In the genomic region with DNA sequence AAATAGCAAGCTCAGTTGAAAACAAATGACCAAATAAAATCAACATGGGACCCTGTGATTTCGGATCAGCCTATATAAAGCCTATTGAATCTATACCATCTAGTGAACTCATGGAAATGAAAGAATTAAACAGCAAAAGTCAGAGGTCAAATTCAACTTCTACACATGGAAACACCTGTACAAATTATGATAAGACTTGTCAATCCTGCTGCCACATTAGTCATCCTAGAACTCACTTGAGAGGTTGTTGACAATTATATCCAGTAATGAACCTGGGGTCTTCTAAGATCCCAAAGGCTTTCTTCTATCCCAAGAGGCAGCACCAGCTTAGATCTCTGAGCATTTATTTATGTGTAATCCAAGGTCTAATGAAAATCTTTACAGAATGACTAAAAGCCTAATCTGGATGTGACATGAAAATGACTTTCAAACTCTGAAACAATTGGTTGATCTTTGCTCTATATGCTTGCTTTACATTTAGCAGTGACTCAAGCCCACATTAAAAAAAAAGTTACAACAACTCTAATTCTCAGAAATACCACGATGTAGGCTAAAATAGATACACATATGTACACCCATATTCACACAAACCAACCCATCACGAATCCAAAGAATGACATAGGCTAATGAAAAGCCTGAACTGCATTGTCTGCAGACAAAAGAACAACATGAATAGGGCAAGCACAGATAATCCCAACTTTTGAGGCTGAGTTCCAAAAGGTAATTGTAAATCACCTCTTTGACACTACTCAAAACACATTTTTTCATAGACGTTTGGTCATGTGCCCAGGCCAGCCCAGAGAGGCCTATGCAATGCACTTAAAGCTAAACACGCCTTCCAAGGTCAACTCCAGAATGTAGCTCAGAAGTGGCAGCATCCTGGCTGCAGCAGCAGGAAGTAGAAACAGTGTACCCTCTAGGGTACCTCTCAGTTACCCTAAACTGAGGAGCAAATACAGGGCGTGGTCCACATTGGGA, we compare ENCODE assay signal across 10 cellular contexts. TPM values are rescaled to one million over a fixed set of nuclear protein-coding genes. Genes with fewer than 3 reads are reported as not detected.
DNase-seq lines count a peak whose midpoint lies in the region; ATAC-seq lines count a peak whose summit lies in the region.
"Had no signal": no experiment of that assay in that cellular context is flagged by ENCODE, and none has a peak within 500 bp of the region (broad histone marks: within the 10 kb centered on the region; RNA-seq: fewer than 3 reads in every experiment).

No MANE protein-coding gene starts in this region.

- H3K36me3 Mint-ChIP-seq in activated naive CD4-positive, alpha-beta T cell treated with anti-CD3 and anti-CD28 coated beads, Interleukin-2, amount 50 U/mL, for 72 hours: peaks cover 0 to 15% of the 10 kb centered on the region in 2 donors
- no peaks in the 10 kb centered on the region for H3K36me3 Mint-ChIP-seq in natural killer cell treated with Interleukin-12 subunit alpha and Interleukin-12 subunit beta and Interleukin-15 and Interleukin-18, amount 100 ng/mL, for 72 hours

- H3K4me3 Mint-ChIP-seq in natural killer cell treated with Interleukin-12 subunit alpha and Interleukin-12 subunit beta and Interleukin-15 and Interleukin-18, amount 100 ng/mL, for 72 hours: peak overlapping the region; percentile 62

- no peaks in the 10 kb centered on the region for H3K27me3 Mint-ChIP-seq in natural killer cell treated with Interleukin-12 subunit alpha and Interleukin-12 subunit beta and Interleukin-15 and Interleukin-18, amount 100 ng/mL, for 72 hours

- no peak for DNase-seq in activated CD4-positive, CD25-positive, alpha-beta regulatory T cell treated with anti-CD3 and anti-CD28 coated beads, Interleukin-2, amount 50 U/mL, for 72 hours
- DNase-seq in KBM-7: peak; percentile 37
- DNase-seq in activated naive CD4-positive, alpha-beta T cell treated with anti-CD3 and anti-CD28 coated beads, Interleukin-2, amount 50 U/mL, for 72 hours (ENCODE audit: low spot score in 2 of 2): no peak
- DNase-seq in natural killer cell treated with Interleukin-12 subunit alpha and Interleukin-12 subunit beta and Interleukin-15 and Interleukin-18, amount 100 ng/mL, for 72 hours (ENCODE audit: low spot score): no peak
- no peak for DNase-seq in activated gamma-delta T cell (lab: John Stamatoyannopoulos, UW)
- no peak for DNase-seq in SHP77 treated with DMSO at 0.1 percent for 48 hours (lab: John Stamatoyannopoulos, UW)
- no peak for DNase-seq in activated gamma-delta T cell treated with Interleukin-2 at 50 U/mL for 16 hours
- DNase-seq: EL, NCI-H774 had no signal

- peak overlapping the region; percentile 82 to 84 for H3K27ac Mint-ChIP-seq in activated naive CD4-positive, alpha-beta T cell treated with anti-CD3 and anti-CD28 coated beads, Interleukin-2, amount 50 U/mL, for 72 hours
- H3K27ac Mint-ChIP-seq in natural killer cell treated with Interleukin-12 subunit alpha and Interleukin-12 subunit beta and Interleukin-15 and Interleukin-18, amount 100 ng/mL, for 72 hours: peak overlapping the region; percentile 81 to 87

- peak; percentile 83 for ATAC-seq in activated CD4-positive, CD25-positive, alpha-beta regulatory T cell treated with anti-CD3 and anti-CD28 coated beads, Interleukin-2, amount 50 U/mL, for 24 hours
- peak; percentile 63 to 91 for ATAC-seq in activated naive CD4-positive, alpha-beta T cell treated with anti-CD3 and anti-CD28 coated beads, Interleukin-2, amount 50 U/mL, for 72 hours
- peak; percentile 81 to 85 for ATAC-seq in natural killer cell treated with Interleukin-12 subunit alpha and Interleukin-12 subunit beta and Interleukin-15 and Interleukin-18, amount 100 ng/mL, for 72 hours

- no peaks in the 10 kb centered on the region for H3K9me3 Mint-ChIP-seq in activated naive CD4-positive, alpha-beta T cell treated with anti-CD3 and anti-CD28 coated beads, Interleukin-2, amount 50 U/mL, for 72 hours
- no peaks in the 10 kb centered on the region for H3K9me3 Mint-ChIP-seq in natural killer cell treated with Interleukin-12 subunit alpha and Interleukin-12 subunit beta and Interleukin-15 and Interleukin-18, amount 100 ng/mL, for 72 hours

- in situ Hi-C loops in KBM-7 (cut with MboI; ENCODE audit: low pct_unique_long_range_greater_than_20kb, low sequenced_read_pairs): no loop called here

- peaks cover 71 to 90% of the 10 kb centered on the region in 2 donors for H3K4me1 Mint-ChIP-seq in natural killer cell treated with Interleukin-12 subunit alpha and Interleukin-12 subunit beta and Interleukin-15 and Interleukin-18, amount 100 ng/mL, for 72 hours (ENCODE audit: low read depth in 2 of 2)

RNA-seq across cellular contexts. Expression of gene OSBPL3, which starts 59.0 kb away (rescaled TPM):
- 10 to 100 TPM; 42.2 to 52.0 TPM for total RNA-seq in activated naive CD4-positive, alpha-beta T cell treated with anti-CD3 and anti-CD28 coated beads, Interleukin-2, amount 50 U/mL, for 72 hours
- total RNA-seq in natural killer cell treated with Interleukin-12 subunit alpha and Interleukin-12 subunit beta and Interleukin-15 and Interleukin-18, amount 100 ng/mL, for 72 hours: 10 to 100 TPM; 34.7 to 70.4 TPM
